ENCODE assay signal across 9 cellular contexts in genomic region chr2:10028407-10028987, GRCh38. TPM values are rescaled to one million over a fixed set of nuclear protein-coding genes. Genes with fewer than 3 reads are reported as not detected.
DNase-seq lines count a peak whose midpoint lies in the region; ATAC-seq and TF ChIP-seq lines count a peak whose summit lies in the region.
"Had no signal": no experiment of that assay in that cellular context is flagged by ENCODE, and none has a peak within 500 bp of the region (broad histone marks: within the 10 kb centered on the region; RNA-seq: fewer than 3 reads in every experiment).

No MANE protein-coding gene starts in this region.

- H3F3A ChIP-seq in GM23248 (ENCODE audit: insufficient read depth), result no peaks in the 10 kb centered on the region

- intact Hi-C loops in CD14-positive monocyte (cut with micrococcal nuclease) (no loop called here), dorsolateral prefrontal cortex (cut with DNase I) (no loop called here)

- H3K4me1 Mint-ChIP-seq in CD14-positive monocyte (peaks cover 52% of the 10 kb centered on the region), memory B cell (peaks cover 33% of the 10 kb centered on the region)
- H3K4me1 Mint-ChIP-seq in activated CD8-positive, alpha-beta T cell treated with anti-CD3 and anti-CD28 coated beads, Interleukin-2, amount 10 ng/mL, durations not matched to agents 7 days and 5 days (ENCODE audit: low read depth), result peaks cover 28% of the 10 kb centered on the region

- no peak overlapping the region for H3K27ac ChIP-seq in GM23248
- H3K27ac ChIP-seq in dorsolateral prefrontal cortex, result peak overlapping the region in 23 of 59 donors; percentile 3 to 60 (median 27)

- H3K27me3 Mint-ChIP-seq in CD14-positive monocyte (ENCODE audit: low read depth in 3 of 3) (peaks cover 0 to 2% (median 0%) of the 10 kb centered on the region in 3 donors), memory B cell (no peaks in the 10 kb centered on the region)
- no peaks in the 10 kb centered on the region for H3K27me3 Mint-ChIP-seq in activated CD8-positive, alpha-beta T cell treated with anti-CD3 and anti-CD28 coated beads, Interleukin-2, amount 10 ng/mL, durations not matched to agents 7 days and 5 days (ENCODE audit: low read depth)

- H3K9me3 ChIP-seq in GM23248 (ENCODE audit: low read depth), result no peaks in the 10 kb centered on the region

- no peaks in the 10 kb centered on the region for H3K36me3 ChIP-seq in GM23248 (ENCODE audit: low read depth)

- in situ Hi-C loops in GM23248 (cut with MboI), result no loop called here

- H3K9ac ChIP-seq in GM23248, result no peak overlapping the region

- peak overlapping the region; percentile 48 to 78 for H3K4me3 Mint-ChIP-seq in CD14-positive monocyte
- peak overlapping the region; percentile 64 for H3K4me3 Mint-ChIP-seq in activated CD8-positive, alpha-beta T cell treated with anti-CD3 and anti-CD28 coated beads, Interleukin-2, amount 10 ng/mL, durations not matched to agents 7 days and 5 days
- H3K4me3 Mint-ChIP-seq in memory B cell, result peak overlapping the region; percentile 92

- H2AFZ ChIP-seq in GM23248, result peak overlapping the region; percentile 62; the same call in 1 of the 2 replicates

- TF ChIP-seq POLR2A in GM18505 (IDR thresholded peaks at IDR 0.05; ENCODE audit: borderline replicate concordance, extremely low read depth, insufficient read depth, insufficient read length), result no peak

- no peaks in the 10 kb centered on the region; the same call in 1 of the 2 replicates for H3K4me1 ChIP-seq in GM23248 (ENCODE audit: insufficient read depth)

- no peak overlapping the region for H3K4me2 ChIP-seq in GM23248 (ENCODE audit: unreplicated experiment)

- no peak for DNase-seq in CD14-positive monocyte (ENCODE audit: low spot score)
- no peak for DNase-seq in GM23248
- DNase-seq in activated CD8-positive, alpha-beta T cell treated with anti-CD3 and anti-CD28 coated beads, Interleukin-2, amount 10 ng/mL, durations not matched to agents 7 days and 5 days, result no peak
- DNase-seq in memory B cell (ENCODE audit: low spot score in 2 of 2), result no peak
- DNase-seq in stimulated activated CD4-positive, alpha-beta T cell treated with anti-CD3 and anti-CD28 coated beads, Interleukin-4, amount 100 ng/mL, for 1 hour, result no peak
- DNase-seq in dorsolateral prefrontal cortex, result no peak
- DNase-seq: occipital lobe had no signal

- POLR2A ChIA-PET in activated CD8-positive, alpha-beta T cell treated with anti-CD3 and anti-CD28 coated beads, Interleukin-2, amount 10 ng/mL, durations not matched to agents 7 days and 5 days (lab: Charles Lee), result interaction anchor here (0.9 to 2.3 kb wide), 4 partner anchors 15 to 473 kb away, joined by 4 to 17 read pairs (median 5); partner anchors contain the start of genes ADAM17 and KLF11

- H3K27ac Mint-ChIP-seq in CD14-positive monocyte, result peak overlapping the region; percentile 98 to 99 (median 98)
- H3K27ac Mint-ChIP-seq in activated CD8-positive, alpha-beta T cell treated with anti-CD3 and anti-CD28 coated beads, Interleukin-2, amount 10 ng/mL, durations not matched to agents 7 days and 5 days, result peak overlapping the region; percentile 79
- peak overlapping the region; percentile 98 for H3K27ac Mint-ChIP-seq in memory B cell

- WGBS in GM23248 (ENCODE audit: low coverage in 1 of 2, low lambda C conversion rate in 2 of 2, missing lambda C conversion rate in 2 of 2), 2 experiments, result 67 to 73% methylated on average over 15 to 16 of the region's 16 CpGs

- H3K9me3 Mint-ChIP-seq in CD14-positive monocyte, result peaks cover 0 to 7% (median 2%) of the 10 kb centered on the region in 7 donors
- H3K9me3 Mint-ChIP-seq in activated CD8-positive, alpha-beta T cell treated with anti-CD3 and anti-CD28 coated beads, Interleukin-2, amount 10 ng/mL, durations not matched to agents 7 days and 5 days (ENCODE audit: insufficient read depth), result no peaks in the 10 kb centered on the region
- no peaks in the 10 kb centered on the region for H3K9me3 Mint-ChIP-seq in memory B cell

- TF ChIP-seq CTCF in CD14-positive monocyte (IDR thresholded peaks at IDR 0.05) (no peak), dorsolateral prefrontal cortex (IDR thresholded peaks at IDR 0.05 in 54 of 56, conservative IDR thresholded peaks at IDR 0.05 in 2 of 56; ENCODE audit: low read depth in 1 of 56, partially characterized antibody in 56 of 56) (no peak)

- CTCF ChIA-PET in activated CD8-positive, alpha-beta T cell treated with anti-CD3 and anti-CD28 coated beads, Interleukin-2, amount 10 ng/mL, durations not matched to agents 7 days and 5 days (lab: Charles Lee), result interaction anchor here (0.7 to 4.1 kb wide), 10 partner anchors 15 to 804 kb away, joined by 3 to 22 read pairs (median 5); partner anchors contain the start of genes KLF11 and TAF1B

- ATAC-seq in activated CD8-positive, alpha-beta T cell treated with anti-CD3 and anti-CD28 coated beads, Interleukin-2, amount 10 ng/mL, durations not matched to agents 7 days and 5 days, result no peak
- ATAC-seq in memory B cell (ENCODE audit: low read depth), result no peak
- ATAC-seq in GM18505 (IDR thresholded peaks at IDR 0.05; ENCODE audit: unreplicated experiment), result no peak
- no peak for ATAC-seq in HG02973 (IDR thresholded peaks at IDR 0.05; ENCODE audit: unreplicated experiment)

- H4K20me1 ChIP-seq in GM23248 (ENCODE audit: insufficient read depth), result no peaks in the 10 kb centered on the region

- no peaks in the 10 kb centered on the region for H3K9me2 ChIP-seq in GM23248 (ENCODE audit: insufficient read depth)

- H3K4me3 ChIP-seq in GM23248 (no peak overlapping the region), dorsolateral prefrontal cortex (peak overlapping the region in 1 of 59 donors; percentile 11)

- H3K36me3 Mint-ChIP-seq in CD14-positive monocyte (peaks cover 0 to 4% of the 10 kb centered on the region in 2 donors), memory B cell (no peaks in the 10 kb centered on the region)
- H3K36me3 Mint-ChIP-seq in activated CD8-positive, alpha-beta T cell treated with anti-CD3 and anti-CD28 coated beads, Interleukin-2, amount 10 ng/mL, durations not matched to agents 7 days and 5 days (ENCODE audit: low read depth), result no peaks in the 10 kb centered on the region

- H3K79me2 ChIP-seq in GM23248 (ENCODE audit: insufficient read depth), result no peaks in the 10 kb centered on the region

- H3K27me3 ChIP-seq in GM23248 (replicated peaks; ENCODE audit: insufficient read depth), result no peaks in the 10 kb centered on the region
- H3K27me3 ChIP-seq in dorsolateral prefrontal cortex, result no peaks in the 10 kb centered on the region

RNA-seq across cellular contexts. Expression of gene KLF11, which starts 14.9 kb away (rescaled TPM):
- polyA plus RNA-seq in CD14-positive monocyte (10 to 100 TPM; 21.0 to 25.3 TPM), GM23248 (2016; fragmentation: Nextera tagmentation; extraction: Ambion mirVana) (4.8 and 4.9 TPM in 2 replicates)
- total RNA-seq in GM23248 (2014; rRNA removed; shearing (Covaris generic)), result 5.8 and 6.6 TPM in 2 replicates
- 1 to 10 TPM; 6.8 to 9.2 TPM for total RNA-seq in activated CD8-positive, alpha-beta T cell treated with anti-CD3 and anti-CD28 coated beads, Interleukin-2, amount 10 ng/mL, durations not matched to agents 7 days and 5 days
- 10 to 100 TPM in 18 of 120 experiments, 1 to 10 TPM in 102; 3.6 to 15.6 (median 7.4) TPM for total RNA-seq in dorsolateral prefrontal cortex

RNA-seq across cellular contexts. Expression of gene CYS1, which starts 51.7 kb away (rescaled TPM):
- not detected for polyA plus RNA-seq in CD14-positive monocyte
- 6.1 and 7.1 TPM in 2 replicates for total RNA-seq in GM23248 (2014; rRNA removed; shearing (Covaris generic))
- polyA plus RNA-seq in GM23248 (2016; fragmentation: Nextera tagmentation; extraction: Ambion mirVana), result 2.8 and 3.1 TPM in 2 replicates
- 1 to 10 TPM in 1 of 2 experiments, under 1 TPM in 1; 0.50 to 1.1 TPM for total RNA-seq in activated CD8-positive, alpha-beta T cell treated with anti-CD3 and anti-CD28 coated beads, Interleukin-2, amount 10 ng/mL, durations not matched to agents 7 days and 5 days
- total RNA-seq in dorsolateral prefrontal cortex, result 10 to 100 TPM in 10 of 120 experiments, 1 to 10 TPM in 110; 2.5 to 12.0 (median 6.1) TPM
